Comparison of ENCODE assay signal across 9 cellular contexts in genomic region chr6:33201935-33202334, GRCh38. TPM values are rescaled to one million over a fixed set of nuclear protein-coding genes. Genes with fewer than 3 reads are reported as not detected.
DNase-seq lines count a peak whose midpoint lies in the region; TF ChIP-seq lines count a peak whose summit lies in the region.
"Had no signal": no experiment of that assay in that cellular context is flagged by ENCODE, and none has a peak within 500 bp of the region (broad histone marks: within the 10 kb centered on the region; RNA-seq: fewer than 3 reads in every experiment).

No MANE protein-coding gene starts in this region.

- H3K4me2 ChIP-seq in skeletal muscle satellite cell (ENCODE audit: low read length): peak overlapping the region; percentile 98

- H3K9me3 Mint-ChIP-seq in glutamatergic neuron (ENCODE audit: unreplicated experiment): peaks cover 14% of the 10 kb centered on the region

- peak overlapping the region; percentile 99 for H3K27ac ChIP-seq in VCaP

- peak overlapping the region; percentile 79 for H3K27ac Mint-ChIP-seq in glutamatergic neuron (ENCODE audit: unreplicated experiment)

- H3K27me3 ChIP-seq in H7 (ENCODE audit: control insufficient read depth, insufficient read depth, low read length) (peaks cover 17% of the 10 kb centered on the region), skeletal muscle satellite cell (ENCODE audit: control insufficient read depth, insufficient read depth, low read length) (no peaks in the 10 kb centered on the region)

- TF ChIP-seq CTCF in VCaP (conservative IDR thresholded peaks at IDR 0.05) (no peak), glutamatergic neuron (IDR thresholded peaks at IDR 0.05; ENCODE audit: partially characterized antibody, unreplicated experiment) (no peak)

- H3K27me3 Mint-ChIP-seq in glutamatergic neuron (ENCODE audit: unreplicated experiment): peaks cover 20% of the 10 kb centered on the region

- peaks cover 53% of the 10 kb centered on the region for H3K4me1 ChIP-seq in skeletal muscle satellite cell (ENCODE audit: control insufficient read depth, insufficient read depth, low read length)

- H3K9me3 ChIP-seq in skeletal muscle satellite cell (replicated peaks; ENCODE audit: low read length): no peaks in the 10 kb centered on the region

- H3K4me3 ChIP-seq in H7 (ENCODE audit: insufficient read depth, low read depth, low read length) (peak overlapping the region; percentile 61), skeletal muscle satellite cell (ENCODE audit: low read length) (peak overlapping the region; percentile 93)

- H3K36me3 Mint-ChIP-seq in glutamatergic neuron (ENCODE audit: unreplicated experiment): no peaks in the 10 kb centered on the region

- H3K4me1 Mint-ChIP-seq in glutamatergic neuron (ENCODE audit: low read depth, unreplicated experiment): peaks cover 34% of the 10 kb centered on the region

- H3K36me3 ChIP-seq in H7 (replicated peaks; ENCODE audit: control insufficient read depth, insufficient read depth, low read length) (peaks cover 21% of the 10 kb centered on the region), skeletal muscle satellite cell (ENCODE audit: insufficient read depth, low read length) (peaks cover 34% of the 10 kb centered on the region)

- DNase-seq in H7: peak; percentile 6
- no peak for DNase-seq in glutamatergic neuron
- no peak for DNase-seq in AG08396 (ENCODE audit: low spot score)
- no peak for DNase-seq in NCI-H69 (lab: John Stamatoyannopoulos, UW)
- no peak for DNase-seq in stimulated activated naive CD4-positive, alpha-beta T cell (lab: John Stamatoyannopoulos, UW)
- DNase-seq in NCI-H1105 treated with DMSO at 0.1 percent for 48 hours (lab: John Stamatoyannopoulos, UW): no peak
- DNase-seq: NCI-H1417 had no signal

- peak overlapping the region; percentile 98 for H3K9ac ChIP-seq in skeletal muscle satellite cell (ENCODE audit: low read depth, low read length)

- H3K4me3 Mint-ChIP-seq in glutamatergic neuron (ENCODE audit: unreplicated experiment): peak overlapping the region; percentile 99

RNA-seq across cellular contexts. Expression of gene SLC39A7, which starts 1.3 kb away (rescaled TPM):
- 96.3 and 115 TPM in 2 replicates for total RNA-seq in H7 (2014; rRNA removed; shearing (Covaris generic))
- total RNA-seq in glutamatergic neuron (ENCODE audit: unreplicated experiment): 92.8 TPM
- 70.3 and 84.7 TPM in 2 replicates for total RNA-seq in skeletal muscle satellite cell (2012; rRNA removed)

RNA-seq across cellular contexts. Expression of gene RXRB, which starts 1.5 kb away (rescaled TPM):
- 16.7 and 18.1 TPM in 2 replicates for total RNA-seq in H7 (2014; rRNA removed; shearing (Covaris generic))
- total RNA-seq in glutamatergic neuron (ENCODE audit: unreplicated experiment): 45.3 TPM
- total RNA-seq in skeletal muscle satellite cell (2012; rRNA removed): 12.4 and 13.1 TPM in 2 replicates

RNA-seq across cellular contexts. Expression of gene HSD17B8, which starts 2.5 kb away (rescaled TPM):
- 14.7 and 16.0 TPM in 2 replicates for total RNA-seq in H7 (2014; rRNA removed; shearing (Covaris generic))
- total RNA-seq in glutamatergic neuron (ENCODE audit: unreplicated experiment): 4.6 TPM
- 3.3 and 3.5 TPM in 2 replicates for total RNA-seq in skeletal muscle satellite cell (2012; rRNA removed)

RNA-seq across cellular contexts. Expression of gene RING1, which starts 6.4 kb away (rescaled TPM):
- total RNA-seq in H7 (2014; rRNA removed; shearing (Covaris generic)): 18.5 and 19.7 TPM in 2 replicates
- 37.3 TPM for total RNA-seq in glutamatergic neuron (ENCODE audit: unreplicated experiment)
- total RNA-seq in skeletal muscle satellite cell (2012; rRNA removed): 19.4 and 20.0 TPM in 2 replicates

RNA-seq across cellular contexts. Expression of gene COL11A2, which starts 9.7 kb away (rescaled TPM):
- 0.48 and 0.67 TPM in 2 replicates for total RNA-seq in H7 (2014; rRNA removed; shearing (Covaris generic))
- total RNA-seq in glutamatergic neuron (ENCODE audit: unreplicated experiment): 3.8 TPM
- total RNA-seq in skeletal muscle satellite cell (2012; rRNA removed): under 0.01 and 0.22 TPM in 2 replicates
